1 cellular context compared by ENCODE assay signal in genomic region chr16:2070576-2071453, GRCh38.
TF ChIP-seq lines count a peak whose summit lies in the region.

No MANE protein-coding gene starts in this region.

TF ChIP-seq in A549, 52 proteins besides CTCF, POLR2A, EP300 and RAD21:
- TF ChIP-seq MAFK (IDR thresholded peaks at IDR 0.05; ENCODE audit: partially characterized antibody) (peak; percentile 71), FOSB (CRISPR knock-in tag; IDR thresholded peaks at IDR 0.05) (no peak)
